In genomic region chr1:212791676-212792395, GRCh38 we compare ENCODE assay signal across 8 cellular contexts. TPM values are rescaled to one million over a fixed set of nuclear protein-coding genes. Genes with fewer than 3 reads are reported as not detected.
DNase-seq lines count a peak whose midpoint lies in the region; ATAC-seq and TF ChIP-seq lines count a peak whose summit lies in the region.

NSL1 (minus strand) TSS chr1:212791777; CDS start chr1:212791763, 14 bp downstream.
TATDN3 (plus strand) TSS chr1:212791894; CDS start chr1:212791922, 28 bp downstream.

- CTCF ChIA-PET in IMR-90 (lab: Yijun Ruan, JAX) (interaction anchor here (0.9 kb wide), 1 partner anchor 39 kb away, joined by 3 read pairs; no protein-coding TSS in a partner anchor), OCI-LY7 (lab: Charles Lee; ENCODE audit: unreplicated experiment) (interaction anchor here (1.0 kb wide), 1 partner anchor 127 kb away, joined by 4 read pairs; no protein-coding TSS in a partner anchor)

- peak within 1 kb of the TSS; percentile 82 for H3K56ac ChIP-seq in IMR-90 (ENCODE audit: extremely low read depth, insufficient read depth, low read length)

- DNase-seq in DMS114 treated with DMSO at 0.1 percent for 48 hours (lab: John Stamatoyannopoulos, UW; ENCODE audit: unreplicated experiment) (peak; percentile 79), IMR-90 (peak; percentile 92), OCI-LY7 (ENCODE audit: low spot score) (peak; percentile 94), activated T-cell treated with anti-CD3 and anti-CD28 coated beads for 4 hours (peak; percentile 97), epithelial cell of prostate (ENCODE audit: low read depth, low spot score) (peak; percentile 46), mucosa of descending colon (peak; percentile 88 to 98 (median 93))
- DNase-seq in stimulated activated CD8-positive, alpha-beta memory T cell treated with anti-CD3 and anti-CD28 coated beads, Interleukin-4, amount 100 ng/mL, for 1 hour (ENCODE audit: low read depth in 2 of 2, low spot score in 1 of 2), result peak; percentile 89 to 96

- peaks cover 4% of the 10 kb centered on the region; the same call in 1 of the 2 replicates for H3K36me3 ChIP-seq in IMR-90 (ENCODE audit: control insufficient read depth, insufficient read depth, low read length)
- H3K36me3 ChIP-seq in OCI-LY7 (ENCODE audit: insufficient read depth, low read length), result peaks cover 43% of the 10 kb centered on the region
- no peaks in the 10 kb centered on the region for H3K36me3 ChIP-seq in mucosa of descending colon (ENCODE audit: low read depth)

- ATAC-seq in GM21529 (IDR thresholded peaks at IDR 0.05; ENCODE audit: unreplicated experiment) (peak; percentile 57), IMR-90 (ENCODE audit: low read depth) (peak; percentile 97), mucosa of descending colon (peak; percentile 99)

- H3K9ac ChIP-seq in IMR-90 (ENCODE audit: low read depth, low read length), result peak within 1 kb of the TSS; percentile 92

- TF ChIP-seq POLR2A in IMR-90 (IDR thresholded peaks at IDR 0.05; ENCODE audit: low read depth, low read length), result peak; percentile 80

- H3K18ac ChIP-seq in IMR-90 (ENCODE audit: low read depth, low read length), result peak within 1 kb of the TSS; percentile 73

- peaks cover 72% of the 10 kb centered on the region for H3K79me2 ChIP-seq in OCI-LY7 (ENCODE audit: insufficient read depth, low read depth, low read length)

- POLR2A ChIA-PET in IMR-90 (lab: Charles Lee; ENCODE audit: unreplicated experiment), result interaction anchor here (0.6 kb wide), 1 partner anchor 82 kb away, joined by 3 read pairs; no protein-coding TSS in a partner anchor
- POLR2A ChIA-PET in OCI-LY7 (lab: Charles Lee), result interaction anchor here (0.5 to 5.3 kb wide), 24 partner anchors 10 to 1868 kb away, joined by 3 to 25 read pairs (median 3); partner anchors contain the start of genes ANGEL2, FLVCR1 and RPS6KC1

- H3K4me3 ChIP-seq in IMR-90 (ENCODE audit: insufficient read depth, low read depth, low read length), result peak within 1 kb of the TSS; percentile 87
- H3K4me3 ChIP-seq in OCI-LY7 (ENCODE audit: low read depth, low read length, poor library complexity, severe bottlenecking), result peak within 1 kb of the TSS; percentile 89
- H3K4me3 ChIP-seq in mucosa of descending colon, result peak within 1 kb of the TSS; percentile 95

- intact Hi-C loops in IMR-90 (cut with micrococcal nuclease) (loop anchor here (2.0 kb wide), 1 partner anchor 203 kb away; no protein-coding TSS in a partner anchor), OCI-LY7 (cut with micrococcal nuclease; ENCODE audit: unreplicated experiment) (loop anchor here (1.0 to 5.0 kb wide), 3 partner anchors 40 to 203 kb away; partner anchors contain the start of gene ATF3), mucosa of descending colon (cut with DNase I, micrococcal nuclease) (no loop called here)

- H4K20me1 ChIP-seq in IMR-90 (ENCODE audit: insufficient read depth, low read length) (no peaks in the 10 kb centered on the region), OCI-LY7 (ENCODE audit: insufficient read depth, low read length) (peaks cover 4% of the 10 kb centered on the region; the same call in 1 of the 2 replicates)

- WGBS in IMR-90 (ENCODE audit: extremely low coverage in 2 of 2, insufficient read length in 1 of 2), 2 experiments, result 0% methylated on average over 28 of the region's 46 CpGs; no CpG with 5 or more reads in 1 of the 2 experiments

- H3K27ac ChIP-seq in IMR-90 (ENCODE audit: insufficient read depth, low read length) (peak within 1 kb of the TSS; percentile 88), OCI-LY7 (ENCODE audit: low read depth, low read length, poor library complexity, severe bottlenecking) (peak within 1 kb of the TSS; percentile 89), epithelial cell of prostate (peak within 1 kb of the TSS; percentile 55)

- peak within 1 kb of the TSS; percentile 48 for H2AK9ac ChIP-seq in IMR-90 (replicated peaks; ENCODE audit: low read depth, low read length, poor library complexity)

- H3K9me3 ChIP-seq in IMR-90 (ENCODE audit: control insufficient read depth, insufficient read depth, low read length), result no peaks in the 10 kb centered on the region
- H3K9me3 ChIP-seq in OCI-LY7 (ENCODE audit: low read length), result peaks cover 6% of the 10 kb centered on the region; the same call in 1 of the 2 replicates
- H3K9me3 ChIP-seq in mucosa of descending colon, result no peaks in the 10 kb centered on the region

- H3K9me1 ChIP-seq in IMR-90 (ENCODE audit: insufficient read depth, low read length), result no peaks in the 10 kb centered on the region

- H2AFZ ChIP-seq in IMR-90 (replicated peaks; ENCODE audit: low read length, poor library complexity), result peak within 1 kb of the TSS; percentile 95
- peak within 1 kb of the TSS; percentile 58 for H2AFZ ChIP-seq in OCI-LY7 (ENCODE audit: low read length)

- peak within 1 kb of the TSS; percentile 54 for H2BK120ac ChIP-seq in IMR-90 (ENCODE audit: low read depth, low read length)

- no peak within 1 kb of the TSS for H2BK20ac ChIP-seq in IMR-90 (ENCODE audit: low read depth, low read length)

- peak within 1 kb of the TSS; percentile 91 to 96 for H4K8ac ChIP-seq in IMR-90 (ENCODE audit: low read depth in 2 of 2, low read length in 2 of 2)

- peak within 1 kb of the TSS; percentile 88 for H3K4ac ChIP-seq in IMR-90 (ENCODE audit: low read depth, low read length)

- no TSS peak for BruUV-seq in IMR-90 (replicated peaks; lab: Mats Ljungman, UMichigan)
- TSS peak; percentile 68 for BruUV-seq in OCI-LY7 (replicated peaks; lab: Mats Ljungman, UMichigan)

- H3K27me3 ChIP-seq in IMR-90 (ENCODE audit: control insufficient read depth, insufficient read depth, low read length), result no peaks in the 10 kb centered on the region

- H3K79me1 ChIP-seq in IMR-90 (ENCODE audit: low read depth in 1 of 2, low read length in 2 of 2), result peaks cover 12 to 20% of the 10 kb centered on the region in 2 experiments

- dilution Hi-C loops in IMR-90 (cut with HindIII; ENCODE audit: low sequenced_read_pairs, unreplicated experiment), result no loop called here

- peak within 1 kb of the TSS; percentile 91 for H3K23ac ChIP-seq in IMR-90 (ENCODE audit: low read depth, low read length)

- TF ChIP-seq CTCF in IMR-90 (conservative IDR thresholded peaks at IDR 0.05; ENCODE audit: low read depth, low read length), result no peak
- no peak for TF ChIP-seq CTCF in OCI-LY7 (conservative IDR thresholded peaks at IDR 0.05; ENCODE audit: low read length)
- no peak for TF ChIP-seq CTCF in mucosa of descending colon (IDR thresholded peaks at IDR 0.05)

- H3K4me1 ChIP-seq in IMR-90 (ENCODE audit: control insufficient read depth, insufficient read depth, low read length) (0 out of 2 replicates have a peak, but pooled peaks cover 4% of the 10 kb centered on the region), OCI-LY7 (ENCODE audit: insufficient read depth, low read length, poor library complexity, severe bottlenecking) (peaks cover 62% of the 10 kb centered on the region), mucosa of descending colon (ENCODE audit: low read depth) (peaks cover 6% of the 10 kb centered on the region)

- H2AK5ac ChIP-seq in IMR-90 (ENCODE audit: low read depth, low read length), result peak within 1 kb of the TSS; percentile 44; the same call in 1 of the 2 replicates

- H3K4me2 ChIP-seq in IMR-90 (ENCODE audit: low read depth, low read length) (peak within 1 kb of the TSS; percentile 100), OCI-LY7 (ENCODE audit: low read length) (peak within 1 kb of the TSS; percentile 83)

- peak within 1 kb of the TSS; percentile 82 for H2BK5ac ChIP-seq in IMR-90 (ENCODE audit: low read depth, low read length, poor library complexity, severe bottlenecking)

- no peaks in the 10 kb centered on the region for H3K9me2 ChIP-seq in OCI-LY7 (ENCODE audit: insufficient read depth, low read length)

- TF ChIP-seq RAD21 in IMR-90 (IDR thresholded peaks at IDR 0.05; ENCODE audit: low read length), result peak; percentile 22; the same call in 1 of the 2 replicates

- in situ Hi-C loops in IMR-90 (cut with MboI; ENCODE audit: low sequenced_read_pairs), result no loop called here

- peak within 1 kb of the TSS; percentile 89 for H3K14ac ChIP-seq in IMR-90 (replicated peaks; ENCODE audit: low read depth, low read length)

- H2BK15ac ChIP-seq in IMR-90 (ENCODE audit: low read depth, low read length), result peak within 1 kb of the TSS; percentile 27; the same call in 1 of the 3 replicates

- peak within 1 kb of the TSS; percentile 71 for H4K91ac ChIP-seq in IMR-90 (ENCODE audit: insufficient read depth, low read depth, low read length)

- peak within 1 kb of the TSS; percentile 83 for H4K5ac ChIP-seq in IMR-90 (ENCODE audit: low read depth, low read length)

TF ChIP-seq in IMR-90, 13 proteins besides CTCF, POLR2A, EP300 and RAD21 (continues in another document):
- TF ChIP-seq SMC3 (IDR thresholded peaks at IDR 0.05; ENCODE audit: low read depth, low read length), result peak; percentile 17; the same call in 1 of the 2 replicates
- TF ChIP-seq CHD1 (IDR thresholded peaks at IDR 0.05; ENCODE audit: low read depth, low read length), result no peak
- TF ChIP-seq, protein P1, sequence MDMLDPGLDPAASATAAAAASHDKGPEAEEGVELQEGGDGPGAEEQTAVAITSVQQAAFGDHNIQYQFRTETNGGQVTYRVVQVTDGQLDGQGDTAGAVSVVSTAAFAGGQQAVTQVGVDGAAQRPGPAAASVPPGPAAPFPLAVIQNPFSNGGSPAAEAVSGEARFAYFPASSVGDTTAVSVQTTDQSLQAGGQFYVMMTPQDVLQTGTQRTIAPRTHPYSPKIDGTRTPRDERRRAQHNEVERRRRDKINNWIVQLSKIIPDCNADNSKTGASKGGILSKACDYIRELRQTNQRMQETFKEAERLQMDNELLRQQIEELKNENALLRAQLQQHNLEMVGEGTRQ (IDR thresholded peaks at IDR 0.05; ENCODE audit: low read depth, low read length), result 0 out of 2 replicates have a peak, but pooled peaks have one; percentile 12
- TF ChIP-seq MAZ (IDR thresholded peaks at IDR 0.05; ENCODE audit: borderline replicate concordance, low read depth, low read length), result peak; percentile 89; the same call in 1 of the 2 replicates
- no peak for TF ChIP-seq RCOR1 (IDR thresholded peaks at IDR 0.05; ENCODE audit: insufficient replicate concordance, low read length)
- no peak for TF ChIP-seq RFX5 (IDR thresholded peaks at IDR 0.05; ENCODE audit: low read depth, low read length)

RNA-seq across cellular contexts. Expression of gene NSL1, which starts in this region (rescaled TPM):
- total RNA-seq in IMR-90 (2012; rRNA removed) (32.8 and 42.5 TPM in 2 replicates), OCI-LY7 (2022) (66.8 and 71.1 TPM in 2 replicates), mucosa of descending colon (10 to 100 TPM; 20.4 to 25.3 (median 21.5) TPM)
- 19.1 and 26.7 TPM in 2 replicates for polyA plus RNA-seq in IMR-90 (2012; rRNA removed)
- polyA plus RNA-seq in IMR-90 (2012; cell fraction: cytosol; rRNA removed), result 18.2 and 26.4 TPM in 2 replicates
- polyA plus RNA-seq in IMR-90 (2012; cell fraction: nucleus; rRNA removed; ENCODE audit: low replicate concordance), result 8.8 and 9.3 TPM in 2 replicates
- 70.9 and 74.9 TPM in 2 replicates for total RNA-seq in OCI-LY7 (2014; rRNA removed; shearing (Covaris generic))

RNA-seq across cellular contexts. Expression of gene TATDN3, which starts in this region (rescaled TPM):
- total RNA-seq in IMR-90 (2012; rRNA removed), result 12.0 and 12.8 TPM in 2 replicates
- 4.4 and 4.9 TPM in 2 replicates for polyA plus RNA-seq in IMR-90 (2012; rRNA removed)
- 1.6 and 2.4 TPM in 2 replicates for polyA plus RNA-seq in IMR-90 (2012; cell fraction: cytosol; rRNA removed)
- polyA plus RNA-seq in IMR-90 (2012; cell fraction: nucleus; rRNA removed; ENCODE audit: low replicate concordance), result 0.74 and 3.6 TPM in 2 replicates
- 35.4 and 36.1 TPM in 2 replicates for total RNA-seq in OCI-LY7 (2014; rRNA removed; shearing (Covaris generic))
- total RNA-seq in OCI-LY7 (2022), result 52.5 and 54.2 TPM in 2 replicates
- total RNA-seq in mucosa of descending colon, result 10 to 100 TPM in 2 of 3 donors, 1 to 10 TPM in 1; 9.2 to 10.8 (median 10.5) TPM

Comparison
In these comparisons a context has a peak if more than half of its experiments do, and no peak if none do; other contexts are left out.
1. Peak in every context shown above with its lines: DNase-seq, ATAC-seq, H3K4me3 ChIP-seq and H3K27ac ChIP-seq.
2. DNase-seq: peak in every context shown above with its lines; median percentile 97 in activated T-cell treated with anti-CD3 and anti-CD28 coated beads for 4 hours; 94 in OCI-LY7; 93 in mucosa of descending colon; 92 in stimulated activated CD8-positive, alpha-beta memory T cell treated with anti-CD3 and anti-CD28 coated beads, Interleukin-4, amount 100 ng/mL, for 1 hour; 92 in IMR-90; 79 in DMS114 treated with DMSO at 0.1 percent for 48 hours; 46 in epithelial cell of prostate.
3. intact Hi-C loops: an anchor here in IMR-90 (2.0 kb wide) and OCI-LY7 (1.0 to 5.0 kb wide); none called in mucosa of descending colon.